22 cellular contexts compared by ENCODE assay signal in the genomic region with DNA sequence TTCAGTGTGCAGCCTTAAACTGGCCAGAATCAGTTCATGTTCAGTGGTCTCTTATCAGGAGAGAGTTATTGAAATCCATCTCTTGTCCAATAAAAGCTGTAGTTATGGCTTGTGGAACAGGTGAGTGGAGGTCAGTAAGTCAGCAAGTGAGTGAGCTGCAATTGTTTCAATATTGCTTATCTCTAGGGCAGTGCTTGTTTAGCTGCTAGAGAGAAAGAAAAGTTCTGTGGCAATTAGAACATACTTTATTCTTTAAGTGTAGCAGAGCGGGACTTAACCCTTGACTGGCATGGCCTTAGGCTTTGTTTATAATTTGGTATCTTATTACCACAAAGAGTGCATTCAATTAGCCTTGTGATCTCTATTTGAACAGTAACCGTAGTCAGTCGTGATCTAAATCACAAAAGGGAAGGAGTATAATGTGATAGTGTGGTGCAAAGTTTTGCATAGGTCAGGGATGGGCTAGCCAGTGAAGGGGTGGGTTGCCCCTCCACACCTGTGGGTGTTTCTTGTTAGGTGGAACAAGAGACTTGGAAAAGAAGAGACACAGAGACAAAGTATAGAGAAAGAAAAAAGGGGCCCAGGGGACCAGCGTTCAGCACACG. TPM values are rescaled to one million over a fixed set of nuclear protein-coding genes. Genes with fewer than 3 reads are reported as not detected.
"Had no signal": no experiment of that assay in that cellular context is flagged by ENCODE, and none has a peak within 500 bp of the region (broad histone marks: within the 10 kb centered on the region; RNA-seq: fewer than 3 reads in every experiment).

No MANE protein-coding gene starts in this region.

- H3K27me3 ChIP-seq: suprapubic skin had no signal

- ATAC-seq: activated CD8-positive, alpha-beta memory T cell treated with anti-CD3 and anti-CD28 coated beads, Interleukin-2, amount 10 ng/mL, durations not matched to agents 7 days and 5 days; left colon; sciatic nerve had no signal

- H3K9me3 Mint-ChIP-seq: activated T-cell treated with anti-CD3 and anti-CD28 coated beads, Interleukin-2, amount 50 U/mL, for 24 hours had no signal

- H3K4me1 ChIP-seq: breast epithelium, suprapubic skin had no signal

- H3K27ac ChIP-seq: breast epithelium, suprapubic skin had no signal

- H3K9me3 ChIP-seq: breast epithelium, suprapubic skin had no signal

- DNase-seq: activated CD4-positive, alpha-beta T cell treated with anti-CD3 and anti-CD28 coated beads for 1 hour; activated CD4-positive, alpha-beta T cell treated with anti-CD3 and anti-CD28 coated beads, Interleukin-2, amount 50 U/mL, for 48 hours; activated CD8-positive, alpha-beta memory T cell treated with anti-CD3 and anti-CD28 coated beads, Interleukin-2, amount 10 ng/mL, durations not matched to agents 7 days and 5 days; activated effector memory CD4-positive, alpha-beta T cell treated with anti-CD3 and anti-CD28 coated beads, Interleukin-2, amount 50 U/mL, for 16 hours; activated T-cell treated with anti-CD3 and anti-CD28 coated beads, Interleukin-2, amount 50 U/mL, for 24 hours; aorta; hippocampal formation; left colon; stimulated activated CD4-positive, alpha-beta T cell treated with anti-CD3 and anti-CD28 coated beads, Interleukin-12 subunit alpha, Interleukin-12 subunit beta, amount 100 ng/mL, for 4 hours; stimulated activated naive CD4-positive, alpha-beta T cell treated with Interleukin-2 at 50 U/mL for 16 hours; T-helper 9 cell had no signal

- H3K4me1 Mint-ChIP-seq: activated CD8-positive, alpha-beta memory T cell treated with anti-CD3 and anti-CD28 coated beads, Interleukin-2, amount 10 ng/mL, durations not matched to agents 7 days and 5 days; nephron had no signal

- H3K4me3 Mint-ChIP-seq: activated CD8-positive, alpha-beta memory T cell treated with anti-CD3 and anti-CD28 coated beads, Interleukin-2, amount 10 ng/mL, durations not matched to agents 7 days and 5 days; activated naive CD8-positive, alpha-beta T cell; activated T-cell treated with anti-CD3 and anti-CD28 coated beads, Interleukin-2, amount 50 U/mL, for 24 hours; nephron had no signal

- H3K27me3 Mint-ChIP-seq: activated CD8-positive, alpha-beta memory T cell treated with anti-CD3 and anti-CD28 coated beads, Interleukin-2, amount 10 ng/mL, durations not matched to agents 7 days and 5 days; activated naive CD8-positive, alpha-beta T cell had no signal

- H3K36me3 Mint-ChIP-seq: activated naive CD8-positive, alpha-beta T cell had no signal

- H3K36me3 ChIP-seq: breast epithelium, suprapubic skin had no signal

- H3K4me3 ChIP-seq: breast epithelium, suprapubic skin had no signal

- H3K27ac Mint-ChIP-seq: activated CD8-positive, alpha-beta memory T cell treated with anti-CD3 and anti-CD28 coated beads, Interleukin-2, amount 10 ng/mL, durations not matched to agents 7 days and 5 days; activated naive CD8-positive, alpha-beta T cell; activated T-cell treated with anti-CD3 and anti-CD28 coated beads, Interleukin-2, amount 50 U/mL, for 24 hours; nephron had no signal

RNA-seq across cellular contexts. Expression of a gene that starts 6.9 kb away (rescaled TPM):
- total RNA-seq: activated CD8-positive, alpha-beta memory T cell treated with anti-CD3 and anti-CD28 coated beads, Interleukin-2, amount 10 ng/mL, durations not matched to agents 7 days and 5 days; aorta; breast epithelium; chondrocyte; dermis microvascular lymphatic vessel endothelial cell; left colon; omental fat pad; pulmonary artery endothelial cell; sciatic nerve; suprapubic skin; ureter had no signal
- polyA plus RNA-seq: aorta, esophagus had no signal

RNA-seq across cellular contexts. Expression of a gene that starts 50.5 kb away (rescaled TPM):
- total RNA-seq: activated CD8-positive, alpha-beta memory T cell treated with anti-CD3 and anti-CD28 coated beads, Interleukin-2, amount 10 ng/mL, durations not matched to agents 7 days and 5 days; aorta; breast epithelium; chondrocyte; dermis microvascular lymphatic vessel endothelial cell; left colon; omental fat pad; pulmonary artery endothelial cell; sciatic nerve; suprapubic skin; ureter had no signal
- polyA plus RNA-seq: aorta, esophagus had no signal
